Comparison of ENCODE assay signal across 17 cellular contexts in genomic region chr6:88899569-88900316, GRCh38.
DNase-seq lines count a peak whose midpoint lies in the region; ATAC-seq and TF ChIP-seq lines count a peak whose summit lies in the region.
"Had no signal": no experiment of that assay in that cellular context is flagged by ENCODE, and none has a peak within 500 bp of the region (broad histone marks: within the 10 kb centered on the region; RNA-seq: fewer than 3 reads in every experiment).

No MANE protein-coding gene starts in this region.

- H3K27me3 ChIP-seq in H7 (ENCODE audit: control insufficient read depth, insufficient read depth, low read length) (no peaks in the 10 kb centered on the region), SU-DHL-6 (ENCODE audit: low read length) (no peaks in the 10 kb centered on the region)
- H3K27me3 ChIP-seq: MG63 had no signal

- no peak overlapping the region for H3K27ac ChIP-seq in SU-DHL-6 (ENCODE audit: low read depth, low read length)

- H3K36me3 Mint-ChIP-seq in CD14-positive monocyte, result peaks cover 25 to 43% of the 10 kb centered on the region in 2 donors

- H3K4me3 Mint-ChIP-seq in CD14-positive monocyte, result no peak overlapping the region
- H3K4me3 Mint-ChIP-seq: activated CD4-positive, alpha-beta memory T cell treated with anti-CD3 and anti-CD28 coated beads, Interleukin-2, amount 10 ng/mL, durations not matched to agents 7 days and 5 days; T-helper 1 cell treated with Interleukin-12 subunit alpha and Interleukin-12 subunit beta and Interleukin-4 antibody, amounts not matched to agents 30 μg/mL and 1 μg/mL, for 36 hours had no signal

- TF ChIP-seq CTCF in CD14-positive monocyte (IDR thresholded peaks at IDR 0.05) (peak; percentile 10), SU-DHL-6 (IDR thresholded peaks at IDR 0.05; ENCODE audit: insufficient read depth, low read length, poor library complexity, severe bottlenecking) (peak; percentile 12)

- H3F3A ChIP-seq in SU-DHL-6 (ENCODE audit: insufficient read depth), result no peaks in the 10 kb centered on the region

- no peak for DNase-seq in CD14-positive monocyte (ENCODE audit: low spot score)
- DNase-seq in H7, result peak; percentile 23
- DNase-seq in iPS-NIHi11 (ENCODE audit: low spot score), result peak; percentile 22
- no peak for DNase-seq in NCI-H1930 (lab: John Stamatoyannopoulos, UW)
- no peak for DNase-seq in NCI-H524 treated with DMSO at 0.1 percent for 48 hours (lab: John Stamatoyannopoulos, UW)
- no peak for DNase-seq in occipital lobe (lab: John Stamatoyannopoulos, UW)
- DNase-seq: activated CD4-positive, alpha-beta memory T cell treated with anti-CD3 and anti-CD28 coated beads, Interleukin-2, amount 10 ng/mL, durations not matched to agents 7 days and 5 days; activated naive CD4-positive, alpha-beta T cell treated with Interleukin-2 at 50 U/mL for 16 hours; foreskin fibroblast; MG63; NCI-H524; nucleus accumbens; stimulated activated naive CD4-positive, alpha-beta T cell treated with Interleukin-2 at 50 U/mL for 16 hours had no signal

- peak overlapping the region in 3 of 7 donors; percentile 13 to 49 (median 40) for H3K27ac Mint-ChIP-seq in CD14-positive monocyte
- H3K27ac Mint-ChIP-seq: activated CD4-positive, alpha-beta memory T cell treated with anti-CD3 and anti-CD28 coated beads, Interleukin-2, amount 10 ng/mL, durations not matched to agents 7 days and 5 days; T-helper 1 cell treated with Interleukin-12 subunit alpha and Interleukin-12 subunit beta and Interleukin-4 antibody, amounts not matched to agents 30 μg/mL and 1 μg/mL, for 36 hours had no signal

- no peak overlapping the region for H2AFZ ChIP-seq in SU-DHL-6 (ENCODE audit: low read depth, low read length, severe bottlenecking)

- H3K36me3 ChIP-seq in H7 (replicated peaks; ENCODE audit: control insufficient read depth, insufficient read depth, low read length), result no peaks in the 10 kb centered on the region
- H3K36me3 ChIP-seq in SU-DHL-6 (ENCODE audit: low read length), result peaks cover 6% of the 10 kb centered on the region; the same call in 1 of the 2 replicates

- H3K4me3 ChIP-seq in H7 (ENCODE audit: insufficient read depth, low read depth, low read length) (no peak overlapping the region), SU-DHL-6 (ENCODE audit: insufficient read depth, low read length, poor library complexity, severe bottlenecking) (no peak overlapping the region)
- H3K4me3 ChIP-seq: MG63 had no signal

- H4K20me1 ChIP-seq in SU-DHL-6 (ENCODE audit: low read depth, low read length), result no peaks in the 10 kb centered on the region

- no peaks in the 10 kb centered on the region for H3K9me3 ChIP-seq in SU-DHL-6 (ENCODE audit: insufficient read depth, low read length)
- H3K9me3 ChIP-seq: MG63 had no signal

- no peak overlapping the region for H3K9ac ChIP-seq in SU-DHL-6 (ENCODE audit: low read length)

- no peak overlapping the region for H3K4me2 ChIP-seq in SU-DHL-6 (ENCODE audit: low read depth, low read length, poor library complexity, severe bottlenecking)

- H3K9me2 ChIP-seq in SU-DHL-6 (replicated peaks; ENCODE audit: insufficient read depth, low read length), result no peaks in the 10 kb centered on the region

- no peaks in the 10 kb centered on the region for H3K79me2 ChIP-seq in SU-DHL-6 (ENCODE audit: insufficient read depth, low read length)

- intact Hi-C loops in CD14-positive monocyte (cut with micrococcal nuclease), result no loop called here

- H3K9me3 Mint-ChIP-seq in CD14-positive monocyte, result peaks cover 0 to 7% (median 1%) of the 10 kb centered on the region in 7 donors
- H3K9me3 Mint-ChIP-seq: activated CD4-positive, alpha-beta memory T cell treated with anti-CD3 and anti-CD28 coated beads, Interleukin-2, amount 10 ng/mL, durations not matched to agents 7 days and 5 days; T-helper 1 cell treated with Interleukin-12 subunit alpha and Interleukin-12 subunit beta and Interleukin-4 antibody, amounts not matched to agents 30 μg/mL and 1 μg/mL, for 36 hours had no signal

- no peak for ATAC-seq in GM18517 (IDR thresholded peaks at IDR 0.05; ENCODE audit: unreplicated experiment)
- ATAC-seq: left lobe of liver had no signal

- no peaks in the 10 kb centered on the region for H3K4me1 Mint-ChIP-seq in CD14-positive monocyte
- H3K4me1 Mint-ChIP-seq: activated CD4-positive, alpha-beta memory T cell treated with anti-CD3 and anti-CD28 coated beads, Interleukin-2, amount 10 ng/mL, durations not matched to agents 7 days and 5 days had no signal

- no peaks in the 10 kb centered on the region for H3K27me3 Mint-ChIP-seq in CD14-positive monocyte (ENCODE audit: low read depth in 3 of 3)
- H3K27me3 Mint-ChIP-seq: activated CD4-positive, alpha-beta memory T cell treated with anti-CD3 and anti-CD28 coated beads, Interleukin-2, amount 10 ng/mL, durations not matched to agents 7 days and 5 days had no signal

Comparison
In these comparisons a context has a peak if more than half of its experiments do, and no peak if none do; other contexts are left out.
1. DNase-seq: peak in H7 (single experiment) and iPS-NIHi11 (single experiment); none in CD14-positive monocyte (single experiment), NCI-H1930 (0 of 2), NCI-H524 treated with DMSO at 0.1 percent for 48 hours (single experiment) and occipital lobe (single experiment).